1 cellular context compared by ENCODE assay signal in genomic region chr17:49968380-49969133, GRCh38.
TF ChIP-seq lines count a peak whose summit lies in the region.

No MANE protein-coding gene starts in this region.

TF ChIP-seq in HepG2, 621 proteins besides CTCF, POLR2A, EP300 and RAD21 (continued from another document and continues in another):
- TF ChIP-seq MLXIP (CRISPR knock-in tag; IDR thresholded peaks at IDR 0.05; ENCODE audit: borderline replicate concordance) = no peak
- TF ChIP-seq ZFP36L2 (CRISPR knock-in tag; IDR thresholded peaks at IDR 0.05) = no peak
- TF ChIP-seq EEA1 (CRISPR knock-in tag; IDR thresholded peaks at IDR 0.05; ENCODE audit: borderline replicate concordance) = no peak
- TF ChIP-seq ZNF512 (CRISPR knock-in tag; IDR thresholded peaks at IDR 0.05) = no peak
- no peak for TF ChIP-seq ZNF550 (CRISPR knock-in tag; IDR thresholded peaks at IDR 0.05; ENCODE audit: borderline replicate concordance)
- no peak for TF ChIP-seq NFKBIZ (CRISPR knock-in tag; IDR thresholded peaks at IDR 0.05)
- TF ChIP-seq CAMTA2 (CRISPR knock-in tag; IDR thresholded peaks at IDR 0.05; ENCODE audit: borderline replicate concordance) = no peak
- TF ChIP-seq HOXA7 (CRISPR knock-in tag; IDR thresholded peaks at IDR 0.05) = no peak
- TF ChIP-seq ZNF574 (CRISPR knock-in tag; IDR thresholded peaks at IDR 0.05) = peak; percentile 69
- TF ChIP-seq ZBTB40 (IDR thresholded peaks at IDR 0.05) = no peak
- TF ChIP-seq ZBTB40 (CRISPR knock-in tag; IDR thresholded peaks at IDR 0.05) = no peak
- no peak for TF ChIP-seq IKZF5 (CRISPR knock-in tag; IDR thresholded peaks at IDR 0.05)
- no peak for TF ChIP-seq CC2D1A (CRISPR knock-in tag; IDR thresholded peaks at IDR 0.05)
- TF ChIP-seq RBAK (CRISPR knock-in tag; IDR thresholded peaks at IDR 0.05) = 0 out of 2 replicates have a peak, but pooled peaks have one; percentile 13
- no peak for TF ChIP-seq ZNF580 (CRISPR knock-in tag; IDR thresholded peaks at IDR 0.05; ENCODE audit: borderline replicate concordance, low read depth)
- TF ChIP-seq GPBP1L1 (CRISPR knock-in tag; IDR thresholded peaks at IDR 0.05) = no peak
- TF ChIP-seq FOXK2 (IDR thresholded peaks at IDR 0.05) = no peak
- no peak for TF ChIP-seq ZNF782 (CRISPR knock-in tag; IDR thresholded peaks at IDR 0.05; ENCODE audit: borderline replicate concordance)
- TF ChIP-seq RBFOX2 (IDR thresholded peaks at IDR 0.05; ENCODE audit: low read depth, low read length) = peak; percentile 71
- no peak for TF ChIP-seq ZNF720 (CRISPR knock-in tag; IDR thresholded peaks at IDR 0.05)
- no peak for TF ChIP-seq ZNF264 (CRISPR knock-in tag; IDR thresholded peaks at IDR 0.05)
- 0 out of 2 replicates have a peak, but pooled peaks have one; percentile 45 for TF ChIP-seq ATF5 (CRISPR knock-in tag; IDR thresholded peaks at IDR 0.05; ENCODE audit: low read depth)
- no peak for TF ChIP-seq PBX2 (CRISPR knock-in tag; IDR thresholded peaks at IDR 0.05)
- TF ChIP-seq ZNF136 (CRISPR knock-in tag; IDR thresholded peaks at IDR 0.05; ENCODE audit: low read depth) = no peak
- TF ChIP-seq U2AF2 (IDR thresholded peaks at IDR 0.05; ENCODE audit: low read depth, low read length) = no peak
- peak; percentile 44 for TF ChIP-seq MXD1 (CRISPR knock-in tag; IDR thresholded peaks at IDR 0.05)
- TF ChIP-seq KLF16 (CRISPR knock-in tag; IDR thresholded peaks at IDR 0.05) = no peak
- TF ChIP-seq CBX5 (CRISPR knock-in tag; IDR thresholded peaks at IDR 0.05; ENCODE audit: borderline replicate concordance) = peak; percentile 51; the same call in 1 of the 2 replicates
- TF ChIP-seq POLR2G (IDR thresholded peaks at IDR 0.05; ENCODE audit: low read depth, low read length) = peak; percentile 21; the same call in 1 of the 2 replicates
- no peak for TF ChIP-seq SMYD3 (CRISPR knock-in tag; IDR thresholded peaks at IDR 0.05)
- TF ChIP-seq GZF1 (CRISPR knock-in tag; IDR thresholded peaks at IDR 0.05) = no peak
- no peak for TF ChIP-seq MIER2 (CRISPR knock-in tag; IDR thresholded peaks at IDR 0.05)
- TF ChIP-seq MIER3 (CRISPR knock-in tag; IDR thresholded peaks at IDR 0.05; ENCODE audit: borderline replicate concordance) = no peak
- peak; percentile 92 for TF ChIP-seq GABPA (IDR thresholded peaks at IDR 0.05; ENCODE audit: low read depth, low read length)
- TF ChIP-seq GABPA (CRISPR knock-in tag; IDR thresholded peaks at IDR 0.05; ENCODE audit: low read depth) = peak; percentile 87
